15 cellular contexts compared by ENCODE assay signal in the genomic region with DNA sequence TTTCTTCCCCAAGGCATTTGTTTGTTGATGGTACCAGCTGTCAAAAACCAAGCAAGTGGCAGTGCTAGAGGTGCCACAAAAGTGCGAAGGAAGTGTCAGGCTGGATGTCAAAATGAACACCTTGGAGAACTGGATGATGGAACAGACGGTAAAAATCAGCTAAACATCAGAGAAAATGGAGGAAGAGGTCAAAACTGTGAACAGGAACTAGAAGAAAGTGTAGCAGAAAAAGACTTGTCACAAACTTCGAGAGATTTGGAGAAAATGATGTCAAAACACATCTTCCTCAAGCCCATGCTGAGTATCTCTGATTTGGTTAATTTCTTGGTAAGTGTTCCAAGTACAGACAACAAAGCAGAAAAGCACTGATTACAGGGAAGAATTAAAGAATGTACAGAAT. TPM values are rescaled to one million over a fixed set of nuclear protein-coding genes. Genes with fewer than 3 reads are reported as not detected.
DNase-seq lines count a peak whose midpoint lies in the region; ATAC-seq, FAIRE-seq and TF ChIP-seq lines count a peak whose summit lies in the region.
"Had no signal": no experiment of that assay in that cellular context is flagged by ENCODE, and none has a peak within 500 bp of the region (broad histone marks: within the 10 kb centered on the region; RNA-seq: fewer than 3 reads in every experiment).

No MANE protein-coding gene starts in this region.

- DNase-seq in CD4-positive, alpha-beta memory T cell, result no peak
- DNase-seq in Peyer's patch (no peak), memory B cell (ENCODE audit: low spot score in 2 of 2) (no peak), H54 (ENCODE audit: insufficient read length, low spot score) (no peak), 8988T (no peak)
- no peak for DNase-seq in activated CD4-positive, CD25-positive, alpha-beta regulatory T cell treated with anti-CD3 and anti-CD28 coated beads, Interleukin-2, amount 50 U/mL, for 72 hours
- DNase-seq: activated CD4-positive, alpha-beta T cell treated with anti-CD3 and anti-CD28 coated beads for 48 hours; activated T-cell treated with anti-CD3 and anti-CD28 coated beads, Interleukin-2, amount 50 U/mL, for 24 hours; aorta; heart right ventricle had no signal

- TF ChIP-seq CTCF in Peyer's patch (IDR thresholded peaks at IDR 0.05), result no peak

- no peaks in the 10 kb centered on the region for H3K36me3 ChIP-seq in CD4-positive, alpha-beta memory T cell (ENCODE audit: insufficient read depth, low read length)
- no peaks in the 10 kb centered on the region for H3K36me3 ChIP-seq in Peyer's patch
- H3K36me3 ChIP-seq: heart right ventricle, prostate gland had no signal

- FAIRE-seq in H54 (lab: Jason Lieb, UNC), result no peak

- no peaks in the 10 kb centered on the region for H3K27me3 Mint-ChIP-seq in CD4-positive, alpha-beta memory T cell
- no peaks in the 10 kb centered on the region for H3K27me3 Mint-ChIP-seq in memory B cell
- H3K27me3 Mint-ChIP-seq: activated T-cell treated with anti-CD3 and anti-CD28 coated beads, Interleukin-2, amount 50 U/mL, for 24 hours had no signal

- H3K4me1 Mint-ChIP-seq in CD4-positive, alpha-beta memory T cell, result peaks cover 23 to 26% (median 24%) of the 10 kb centered on the region in 4 donors
- H3K4me1 Mint-ChIP-seq in memory B cell, result peaks cover 45% of the 10 kb centered on the region

- H3K9me3 ChIP-seq in CD4-positive, alpha-beta memory T cell (ENCODE audit: control insufficient read depth in 1 of 2, low read length in 2 of 2), result no peaks in the 10 kb centered on the region
- H3K9me3 ChIP-seq in Peyer's patch, result no peaks in the 10 kb centered on the region
- H3K9me3 ChIP-seq: heart right ventricle, prostate gland had no signal

- peak overlapping the region in 1 of 2 donors; percentile 13 for H3K4me3 ChIP-seq in CD4-positive, alpha-beta memory T cell (ENCODE audit: low read length in 2 of 2)
- peak overlapping the region in 2 of 4 donors; percentile 6 to 27 for H3K4me3 ChIP-seq in Peyer's patch
- H3K4me3 ChIP-seq: heart right ventricle had no signal

- intact Hi-C loops in CD4-positive, alpha-beta memory T cell (cut with micrococcal nuclease), result no loop called here

- no peaks in the 10 kb centered on the region for H3K27me3 ChIP-seq in CD4-positive, alpha-beta memory T cell (ENCODE audit: insufficient read depth, low read length)
- no peaks in the 10 kb centered on the region for H3K27me3 ChIP-seq in Peyer's patch
- H3K27me3 ChIP-seq: heart right ventricle had no signal

- ATAC-seq in GM18909 (IDR thresholded peaks at IDR 0.05; ENCODE audit: poor library complexity, unreplicated experiment), result peak; percentile 2
- no peak for ATAC-seq in memory B cell (ENCODE audit: low read depth)
- ATAC-seq in HG02981 (IDR thresholded peaks at IDR 0.05; ENCODE audit: unreplicated experiment), result no peak
- ATAC-seq: Panc1 had no signal

- peaks cover 30% of the 10 kb centered on the region for H3K4me1 ChIP-seq in CD4-positive, alpha-beta memory T cell (ENCODE audit: insufficient read depth, low read length)
- peaks cover 0 to 26% (median 22%) of the 10 kb centered on the region in 4 donors for H3K4me1 ChIP-seq in Peyer's patch

- POLR2A ChIA-PET in CD4-positive, alpha-beta memory T cell (lab: Charles Lee; ENCODE audit: partially characterized antibody), result interaction anchor here (1.0 to 2.5 kb wide), 4 partner anchors 25 to 113 kb away, joined by 3 to 11 read pairs (median 9); a partner anchor contains a TSS

- no peaks in the 10 kb centered on the region for H3K9me3 Mint-ChIP-seq in CD4-positive, alpha-beta memory T cell
- no peaks in the 10 kb centered on the region for H3K9me3 Mint-ChIP-seq in memory B cell
- H3K9me3 Mint-ChIP-seq: activated T-cell treated with anti-CD3 and anti-CD28 coated beads, Interleukin-2, amount 50 U/mL, for 24 hours had no signal

- no peak overlapping the region for H3K27ac ChIP-seq in CD4-positive, alpha-beta memory T cell (ENCODE audit: low read depth, low read length)
- H3K27ac ChIP-seq in Peyer's patch, result peak overlapping the region; percentile 23 to 76 (median 53)
- H3K27ac ChIP-seq: coronary artery, heart right ventricle had no signal

- TF ChIP-seq POLR2A in Peyer's patch (IDR thresholded peaks at IDR 0.05) (no peak), H54 (IDR thresholded peaks at IDR 0.05; ENCODE audit: low read depth, low read length) (no peak)

- H3K4me3 Mint-ChIP-seq in CD4-positive, alpha-beta memory T cell, result peak overlapping the region in 7 of 8 donors; percentile 39 to 75 (median 61)
- peak overlapping the region; percentile 86 for H3K4me3 Mint-ChIP-seq in memory B cell

- peak overlapping the region; percentile 15 to 91 (median 67) for H3K27ac Mint-ChIP-seq in CD4-positive, alpha-beta memory T cell
- peak overlapping the region; percentile 94 for H3K27ac Mint-ChIP-seq in memory B cell
- H3K27ac Mint-ChIP-seq: activated T-cell treated with anti-CD3 and anti-CD28 coated beads, Interleukin-2, amount 50 U/mL, for 24 hours had no signal

- CTCF ChIA-PET in CD4-positive, alpha-beta memory T cell (lab: Charles Lee; ENCODE audit: partially characterized antibody), result interaction anchor here (1.2 to 6.9 kb wide), 6 partner anchors 9 to 423 kb away, joined by 4 to 62 read pairs (median 5); a partner anchor contains a TSS

- peaks cover 0 to under 1% of the 10 kb centered on the region in 2 donors for H3K36me3 Mint-ChIP-seq in CD4-positive, alpha-beta memory T cell
- peaks cover 7% of the 10 kb centered on the region for H3K36me3 Mint-ChIP-seq in memory B cell

RNA-seq across cellular contexts. Expression of a gene that starts 25.3 kb away (rescaled TPM):
- 10 to 100 TPM; 57.7 to 59.9 TPM for total RNA-seq in CD4-positive, alpha-beta memory T cell
- 10 to 100 TPM; 19.9 to 28.4 TPM for polyA plus RNA-seq in CD4-positive, alpha-beta memory T cell
- 10 to 100 TPM in 3 of 4 donors, 1 to 10 TPM in 1; 5.4 to 18.2 (median 14.7) TPM for total RNA-seq in Peyer's patch

RNA-seq across cellular contexts. Expression of a gene that starts 41.7 kb away (rescaled TPM):
- 10 to 100 TPM in 1 of 2 experiments, 1 to 10 TPM in 1; 8.2 to 10.3 TPM for total RNA-seq in CD4-positive, alpha-beta memory T cell
- 1 to 10 TPM; 1.6 to 2.0 TPM for polyA plus RNA-seq in CD4-positive, alpha-beta memory T cell
- total RNA-seq in Peyer's patch, result 10 to 100 TPM in 1 of 4 donors, 1 to 10 TPM in 3; 2.7 to 12.4 (median 3.4) TPM
